Comparison of ENCODE assay signal across 1 cellular context in the genomic region with DNA sequence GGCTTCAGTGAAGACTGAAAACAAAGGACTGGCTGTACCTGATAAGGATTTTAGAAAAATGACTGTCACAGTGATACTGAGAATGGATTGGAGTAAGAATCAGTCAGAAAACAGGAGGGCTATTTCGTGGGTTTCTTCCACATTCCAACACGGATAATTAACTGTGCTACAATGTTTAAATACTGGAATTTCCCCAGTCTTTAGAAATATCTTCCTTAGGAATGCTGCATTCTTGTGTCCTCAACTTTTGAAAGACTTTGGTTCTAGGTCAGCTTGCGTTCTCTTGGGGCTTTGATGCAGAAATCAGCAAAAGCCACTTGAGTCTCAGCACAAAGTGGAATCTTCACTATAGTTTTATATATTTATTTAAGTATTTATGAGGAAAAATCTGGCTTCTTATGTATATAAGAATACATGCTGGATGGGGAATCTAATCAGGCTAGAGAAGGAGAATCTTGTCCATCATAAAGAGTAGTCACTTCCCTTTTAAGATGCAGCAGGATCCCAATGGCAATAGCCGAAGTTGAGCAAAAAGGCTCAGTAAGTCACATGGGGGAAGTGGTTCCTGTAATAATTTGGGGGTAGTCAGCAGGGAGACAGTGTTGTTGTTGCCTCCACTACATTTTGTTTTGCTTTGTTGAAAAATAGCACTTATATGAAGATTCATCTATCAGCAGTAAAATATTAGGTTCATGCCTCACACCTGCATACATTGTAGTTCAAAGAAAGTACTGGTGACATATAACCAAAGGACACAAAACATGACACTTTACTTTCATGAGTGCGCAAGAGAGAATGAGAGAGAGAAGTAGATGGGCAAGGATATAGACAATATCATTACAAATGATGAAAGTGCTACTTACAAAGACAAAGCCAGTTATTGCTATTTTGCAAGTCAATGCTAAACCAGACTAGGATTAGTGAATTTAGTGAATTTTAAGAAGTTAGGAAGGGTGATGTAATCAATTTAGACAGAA.
TF ChIP-seq lines count a peak whose summit lies in the region.

No MANE protein-coding gene starts in this region.

TF ChIP-seq in HEK293, 187 proteins besides CTCF, POLR2A, EP300 and RAD21 (continued from another document):
- TF ChIP-seq ZNF202 (tag by site-specific recombination; IDR thresholded peaks at IDR 0.05; ENCODE audit: borderline replicate concordance) (no peak), ZBTB17 (tag by site-specific recombination; IDR thresholded peaks at IDR 0.05) (no peak)
